ENCODE assay signal across 14 cellular contexts in genomic region chr7:42081672-42082071, GRCh38.
"Had no signal": no experiment of that assay in that cellular context is flagged by ENCODE, and none has a peak within 500 bp of the region (broad histone marks: within the 10 kb centered on the region; RNA-seq: fewer than 3 reads in every experiment).

No MANE protein-coding gene starts in this region.

- H3K9me3 ChIP-seq: esophagus muscularis mucosa, gastroesophageal sphincter, uterus had no signal

- H3K27me3 ChIP-seq: esophagus muscularis mucosa, gastroesophageal sphincter, uterus had no signal

- DNase-seq: effector memory CD8-positive, alpha-beta T cell; kidney; left cardiac atrium; natural killer cell; posterior cingulate gyrus; stimulated activated CD4-positive, alpha-beta T cell treated with anti-CD3 and anti-CD28 coated beads, Interleukin-12 subunit alpha, Interleukin-12 subunit beta, amount 100 ng/mL, for 4 hours; stimulated activated naive CD4-positive, alpha-beta T cell treated with Interleukin-2 at 50 U/mL for 16 hours; trophoblast cell had no signal

- H3K36me3 Mint-ChIP-seq: natural killer cell had no signal

- H3K27me3 Mint-ChIP-seq: dendritic cell treated with granulocyte-macrophage colony-stimulating factor and Interleukin-4, amounts not matched to agents 40 ng/mL and 50 ng/mL, for 4 days; effector memory CD8-positive, alpha-beta T cell had no signal

- H3K4me3 ChIP-seq: esophagus muscularis mucosa, gastroesophageal sphincter, skin epidermis, uterus had no signal

- H3K36me3 ChIP-seq: esophagus muscularis mucosa, gastroesophageal sphincter, uterus had no signal

- H3K27ac Mint-ChIP-seq: dendritic cell treated with granulocyte-macrophage colony-stimulating factor and Interleukin-4, amounts not matched to agents 40 ng/mL and 50 ng/mL, for 4 days; effector memory CD8-positive, alpha-beta T cell had no signal

- H3K9me3 Mint-ChIP-seq: dendritic cell treated with granulocyte-macrophage colony-stimulating factor and Interleukin-4, amounts not matched to agents 40 ng/mL and 50 ng/mL, for 4 days; effector memory CD8-positive, alpha-beta T cell; natural killer cell had no signal

- H3K27ac ChIP-seq: epithelial cell of prostate, esophagus muscularis mucosa, gastroesophageal sphincter, uterus had no signal

- H3K4me3 Mint-ChIP-seq: dendritic cell treated with granulocyte-macrophage colony-stimulating factor and Interleukin-4, amounts not matched to agents 40 ng/mL and 50 ng/mL, for 4 days; effector memory CD8-positive, alpha-beta T cell; natural killer cell had no signal
